Comparison of ENCODE assay signal across 8 cellular contexts in the genomic region with DNA sequence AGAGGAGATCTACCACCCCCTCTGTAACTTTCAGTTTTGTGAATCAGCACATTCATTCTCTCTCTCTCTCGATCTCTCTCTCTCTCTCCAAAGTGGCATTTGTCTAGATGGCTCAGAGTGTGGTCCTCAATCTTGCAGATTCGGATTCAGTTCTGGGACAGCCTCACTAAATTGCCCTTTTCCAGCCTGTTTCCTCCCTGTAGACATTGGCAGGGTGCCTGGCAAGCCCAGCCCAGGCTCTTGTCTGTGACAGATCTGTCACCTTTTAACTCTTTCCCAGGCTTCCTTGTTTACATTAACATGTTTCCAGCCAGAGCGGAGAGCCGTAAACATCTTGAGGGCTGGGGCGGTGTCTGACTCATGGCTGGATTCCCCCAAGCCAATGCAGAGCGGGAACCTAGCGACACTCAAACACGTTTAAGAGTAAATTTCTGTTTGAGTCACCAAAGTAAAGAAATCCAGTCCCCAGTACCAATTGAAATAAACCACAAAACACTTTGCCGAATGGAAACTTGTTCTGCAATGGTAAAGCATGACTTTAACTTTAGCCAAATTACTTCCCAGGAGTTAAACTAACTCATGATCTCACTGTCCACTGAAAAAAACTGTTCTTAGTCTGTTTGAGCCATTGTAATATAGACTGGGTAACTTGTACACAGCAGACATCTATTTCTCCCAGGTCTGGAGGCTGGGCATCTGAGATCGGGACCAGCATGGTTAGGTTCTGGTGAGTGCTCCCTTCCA. TPM values are rescaled to one million over a fixed set of nuclear protein-coding genes. Genes with fewer than 3 reads are reported as not detected.
DNase-seq lines count a peak whose midpoint lies in the region; ATAC-seq and TF ChIP-seq lines count a peak whose summit lies in the region.

No MANE protein-coding gene starts in this region.

- H3K4me1 Mint-ChIP-seq in CD8-positive, alpha-beta T cell (ENCODE audit: low read depth): no peaks in the 10 kb centered on the region

- no peaks in the 10 kb centered on the region for H3K4me1 ChIP-seq in CD8-positive, alpha-beta T cell (ENCODE audit: insufficient read depth, low read length)

- intact Hi-C loops in CD8-positive, alpha-beta T cell (cut with DNase I, micrococcal nuclease): no loop called here

- CTCF ChIA-PET in CD8-positive, alpha-beta T cell (lab: Charles Lee): no interaction called here

- H3K27ac Mint-ChIP-seq in CD8-positive, alpha-beta T cell: no peak overlapping the region

- TF ChIP-seq CTCF in CD8-positive, alpha-beta T cell (IDR thresholded peaks at IDR 0.05): no peak

- H3K4me3 Mint-ChIP-seq in CD8-positive, alpha-beta T cell: no peak overlapping the region

- H3K9me3 ChIP-seq in MG63: no peaks in the 10 kb centered on the region
- no peaks in the 10 kb centered on the region for H3K9me3 ChIP-seq in CD8-positive, alpha-beta T cell (ENCODE audit: low read length)

- ATAC-seq in GM21825 (IDR thresholded peaks at IDR 0.05; ENCODE audit: unreplicated experiment) (peak; percentile 85), GM21528 (IDR thresholded peaks at IDR 0.05; ENCODE audit: low FRiP score, unreplicated experiment) (no peak)
- ATAC-seq in CD8-positive, alpha-beta T cell: no peak

- no peaks in the 10 kb centered on the region for H3K36me3 Mint-ChIP-seq in CD8-positive, alpha-beta T cell

- no peak overlapping the region; the same call in 1 of the 2 replicates for H3K4me3 ChIP-seq in MG63
- no peak overlapping the region for H3K4me3 ChIP-seq in CD8-positive, alpha-beta T cell (ENCODE audit: low read depth, low read length)

- H3K9me3 Mint-ChIP-seq in CD8-positive, alpha-beta T cell: peaks cover 6% of the 10 kb centered on the region

- no peaks in the 10 kb centered on the region for H3K36me3 ChIP-seq in MG63
- no peaks in the 10 kb centered on the region for H3K36me3 ChIP-seq in CD8-positive, alpha-beta T cell (ENCODE audit: insufficient read depth, low read length)

- peaks cover 46% of the 10 kb centered on the region for H3K27me3 Mint-ChIP-seq in CD8-positive, alpha-beta T cell (ENCODE audit: low read depth)

- DNase-seq in ELF-1 (ENCODE audit: low read depth, low spot score): peak; percentile 85
- peak; percentile 88 for DNase-seq in MG63
- DNase-seq in amniotic epithelial cell (ENCODE audit: low read depth): peak; percentile 62
- peak; percentile 61 for DNase-seq in mucosa of gallbladder (ENCODE audit: low spot score)
- no peak for DNase-seq in hippocampal formation (lab: John Stamatoyannopoulos, UW)
- no peak for DNase-seq in CD8-positive, alpha-beta T cell

- H3K27ac ChIP-seq in CD8-positive, alpha-beta T cell (ENCODE audit: low read depth, low read length): no peak overlapping the region

- no peaks in the 10 kb centered on the region for H3K27me3 ChIP-seq in MG63
- H3K27me3 ChIP-seq in CD8-positive, alpha-beta T cell (ENCODE audit: insufficient read depth, low read length): no peaks in the 10 kb centered on the region

- POLR2A ChIA-PET in CD8-positive, alpha-beta T cell (lab: Charles Lee): no interaction called here

RNA-seq across cellular contexts. Expression of a gene that starts 6.6 kb away (rescaled TPM):
- not detected in 2 replicates for total RNA-seq in MG63 (2014; rRNA removed; shearing (Covaris generic); ENCODE audit: low replicate concordance)
- total RNA-seq in mucosa of gallbladder: 0.26 TPM
- not detected for total RNA-seq in CD8-positive, alpha-beta T cell

Comparison
In these comparisons a context has a peak if more than half of its experiments do, and no peak if none do; other contexts are left out.
1. DNase-seq: peak in ELF-1 (single experiment), MG63 (single experiment), amniotic epithelial cell (single experiment) and mucosa of gallbladder (single experiment); none in hippocampal formation (0 of 2) and CD8-positive, alpha-beta T cell (0 of 7).